ENCODE assay signal across 28 cellular contexts in the genomic region with DNA sequence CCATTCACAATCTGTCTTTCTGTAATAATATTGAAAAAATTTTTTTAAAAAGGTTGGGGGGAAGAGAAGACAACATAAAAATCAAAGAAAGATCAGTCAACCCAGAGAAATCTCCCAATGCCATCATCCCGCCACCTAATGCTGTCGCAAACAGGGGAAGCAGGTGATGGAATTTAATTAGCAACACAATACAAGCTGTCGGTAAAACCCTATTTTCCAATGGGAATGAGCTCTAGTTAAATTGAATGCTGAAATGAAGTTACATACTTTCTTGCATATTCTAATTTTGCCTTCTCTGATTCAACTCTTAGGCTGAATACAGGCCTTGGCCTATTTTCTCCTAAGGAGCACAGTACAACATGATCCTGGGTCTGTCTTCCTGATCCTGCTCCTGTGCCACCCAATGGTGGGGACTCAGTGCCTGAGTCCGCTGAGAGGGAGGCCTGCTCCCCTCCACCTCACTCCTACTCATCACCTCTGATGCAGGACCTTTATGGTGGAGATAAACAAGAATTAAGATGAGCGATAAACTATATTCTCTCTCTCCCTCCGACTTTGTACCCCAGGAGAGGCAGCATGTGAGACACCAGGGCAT.
"Had no signal": no experiment of that assay in that cellular context is flagged by ENCODE, and none has a peak within 500 bp of the region (broad histone marks: within the 10 kb centered on the region; RNA-seq: fewer than 3 reads in every experiment).

No MANE protein-coding gene starts in this region.

- H3K36me3 ChIP-seq: adrenal gland, MG63, Peyer's patch, SJSA1 had no signal

- H3K9me3 ChIP-seq: adrenal gland, body of pancreas, MG63, Peyer's patch, SJSA1, SK-N-SH had no signal

- H3K9me2 ChIP-seq: SK-N-SH had no signal

- H3K4me1 ChIP-seq: adrenal gland, body of pancreas, Peyer's patch, SJSA1 had no signal

- DNase-seq: activated CD4-positive, alpha-beta T cell treated with anti-CD3 and anti-CD28 coated beads for 36 hours; activated CD4-positive, alpha-beta T cell treated with anti-CD3 and anti-CD28 coated beads, Interleukin-2, amount 10 ng/mL, durations not matched to agents 7 days and 5 days; activated CD4-positive, alpha-beta T cell treated with anti-CD3 and anti-CD28 coated beads, Interleukin-2, amount 50 U/mL, for 48 hours; activated CD8-positive, alpha-beta T cell treated with anti-CD3 and anti-CD28 coated beads, Interleukin-2, amount 10 ng/mL, durations not matched to agents 7 days and 5 days; activated gamma-delta T cell treated with Interleukin-2 at 50 U/mL for 16 hours; activated naive CD4-positive, alpha-beta T cell treated with anti-CD3 and anti-CD28 coated beads for 36 hours; activated T-cell treated with anti-CD3 and anti-CD28 coated beads, Interleukin-2, amount 50 U/mL, for 24 hours; adrenal gland; body of pancreas; caudate nucleus; cerebellar nuclear complex; Kasumi-1; MG63; MV-4-11; NCI-H1092; NCI-H1436 treated with DMSO at 0.1 percent for 48 hours; NCI-H1694 treated with DMSO at 0.1 percent for 48 hours; NCI-H2029; NCI-H345; Peyer's patch; RPMI8226; SHP77 treated with DMSO at 0.1 percent for 48 hours had no signal

- H3K27ac Mint-ChIP-seq: activated CD4-positive, alpha-beta T cell treated with anti-CD3 and anti-CD28 coated beads for 36 hours; activated CD4-positive, alpha-beta T cell treated with anti-CD3 and anti-CD28 coated beads, Interleukin-2, amount 10 ng/mL, durations not matched to agents 7 days and 5 days; activated CD8-positive, alpha-beta T cell treated with anti-CD3 and anti-CD28 coated beads, Interleukin-2, amount 10 ng/mL, durations not matched to agents 7 days and 5 days; activated naive CD4-positive, alpha-beta T cell treated with anti-CD3 and anti-CD28 coated beads for 36 hours; activated naive CD4-positive, alpha-beta T cell treated with anti-CD3 and anti-CD28 coated beads, Interleukin-2, amount 50 U/mL, for 72 hours; activated T-cell treated with anti-CD3 and anti-CD28 coated beads, Interleukin-2, amount 50 U/mL, for 24 hours; T-helper 1 cell treated with Interleukin-12 subunit alpha and Interleukin-12 subunit beta and Interleukin-4 antibody, amounts not matched to agents 30 μg/mL and 1 μg/mL, for 36 hours; T-helper 2 cell treated with Interferon-gamma antibody and Interleukin-4, amounts not matched to agents 5 μg/mL and 100 μg/mL, for 36 hours had no signal

- H3K4me1 Mint-ChIP-seq: activated CD4-positive, alpha-beta T cell treated with anti-CD3 and anti-CD28 coated beads for 36 hours; activated CD4-positive, alpha-beta T cell treated with anti-CD3 and anti-CD28 coated beads, Interleukin-2, amount 10 ng/mL, durations not matched to agents 7 days and 5 days had no signal

- H3K27me3 Mint-ChIP-seq: activated CD4-positive, alpha-beta T cell treated with anti-CD3 and anti-CD28 coated beads for 36 hours had no signal

- H3K4me2 ChIP-seq: SK-N-SH had no signal

- ATAC-seq: activated CD4-positive, alpha-beta T cell treated with anti-CD3 and anti-CD28 coated beads for 36 hours; activated CD8-positive, alpha-beta T cell treated with anti-CD3 and anti-CD28 coated beads, Interleukin-2, amount 10 ng/mL, durations not matched to agents 7 days and 5 days; activated naive CD4-positive, alpha-beta T cell treated with anti-CD3 and anti-CD28 coated beads, Interleukin-2, amount 50 U/mL, for 72 hours; body of pancreas had no signal

- H3K4me3 Mint-ChIP-seq: activated CD4-positive, alpha-beta T cell treated with anti-CD3 and anti-CD28 coated beads for 36 hours; activated CD4-positive, alpha-beta T cell treated with anti-CD3 and anti-CD28 coated beads, Interleukin-2, amount 10 ng/mL, durations not matched to agents 7 days and 5 days; activated CD8-positive, alpha-beta T cell treated with anti-CD3 and anti-CD28 coated beads, Interleukin-2, amount 10 ng/mL, durations not matched to agents 7 days and 5 days; activated naive CD4-positive, alpha-beta T cell treated with anti-CD3 and anti-CD28 coated beads for 36 hours; activated T-cell treated with anti-CD3 and anti-CD28 coated beads, Interleukin-2, amount 50 U/mL, for 24 hours; T-helper 1 cell treated with Interleukin-12 subunit alpha and Interleukin-12 subunit beta and Interleukin-4 antibody, amounts not matched to agents 30 μg/mL and 1 μg/mL, for 36 hours; T-helper 2 cell treated with Interferon-gamma antibody and Interleukin-4, amounts not matched to agents 5 μg/mL and 100 μg/mL, for 36 hours had no signal

- H3K9ac ChIP-seq: SK-N-SH had no signal

- H3K9me3 Mint-ChIP-seq: activated CD4-positive, alpha-beta T cell treated with anti-CD3 and anti-CD28 coated beads, Interleukin-2, amount 10 ng/mL, durations not matched to agents 7 days and 5 days; activated naive CD4-positive, alpha-beta T cell treated with anti-CD3 and anti-CD28 coated beads for 36 hours; activated naive CD4-positive, alpha-beta T cell treated with anti-CD3 and anti-CD28 coated beads, Interleukin-2, amount 50 U/mL, for 72 hours; activated T-cell treated with anti-CD3 and anti-CD28 coated beads, Interleukin-2, amount 50 U/mL, for 24 hours; T-helper 1 cell treated with Interleukin-12 subunit alpha and Interleukin-12 subunit beta and Interleukin-4 antibody, amounts not matched to agents 30 μg/mL and 1 μg/mL, for 36 hours; T-helper 2 cell treated with Interferon-gamma antibody and Interleukin-4, amounts not matched to agents 5 μg/mL and 100 μg/mL, for 36 hours had no signal

- H3K36me3 Mint-ChIP-seq: activated naive CD4-positive, alpha-beta T cell treated with anti-CD3 and anti-CD28 coated beads, Interleukin-2, amount 50 U/mL, for 72 hours had no signal

- H3K4me3 ChIP-seq: adrenal gland, body of pancreas, MG63, Peyer's patch, SJSA1 had no signal

- H3K27me3 ChIP-seq: adrenal gland, body of pancreas, MG63, Peyer's patch, SJSA1 had no signal

- H3K27ac ChIP-seq: adrenal gland, body of pancreas, Peyer's patch, SJSA1, VCaP had no signal
